17 cellular contexts compared by ENCODE assay signal in the genomic region with DNA sequence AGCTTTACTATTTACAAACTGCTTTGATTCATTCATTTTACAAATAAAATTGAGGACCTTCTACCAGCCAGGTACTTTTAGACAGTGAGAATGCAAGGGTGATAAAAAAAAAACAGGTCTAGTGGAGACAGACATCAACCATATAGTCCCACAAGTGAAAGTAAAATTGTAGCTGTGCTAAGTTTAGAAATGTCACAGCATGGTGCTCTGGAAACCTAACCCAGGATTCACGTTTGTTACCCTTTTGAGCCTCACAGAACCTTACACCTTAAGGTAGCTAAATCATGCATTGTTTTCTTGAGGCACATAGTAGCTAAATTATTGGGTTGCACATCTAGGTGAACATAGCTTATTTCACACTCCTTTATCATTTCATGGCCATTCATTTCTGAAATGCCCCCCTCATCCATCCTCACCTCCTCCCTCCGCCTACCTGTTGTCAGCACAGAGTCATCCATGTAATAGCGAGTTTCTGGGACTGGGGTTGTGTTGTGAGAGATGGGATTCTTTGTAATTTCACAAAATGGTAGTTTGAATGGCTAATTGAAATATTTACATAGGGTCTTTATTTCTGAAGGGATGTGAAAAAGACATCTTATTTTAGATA. TPM values are rescaled to one million over a fixed set of nuclear protein-coding genes. Genes with fewer than 3 reads are reported as not detected.
A peak's percentile ranks its signal among the peaks of the same experiment; 100 is the strongest.
DNase-seq lines count a peak whose midpoint lies in the region; ATAC-seq, FAIRE-seq and TF ChIP-seq lines count a peak whose summit lies in the region.
"Had no signal": no experiment of that assay in that cellular context is flagged by ENCODE, and none has a peak within 500 bp of the region (broad histone marks: within the 10 kb centered on the region; RNA-seq: fewer than 3 reads in every experiment).

No MANE protein-coding gene starts in this region.

- H3K9me3 Mint-ChIP-seq in CD4-positive, CD25-positive, alpha-beta regulatory T cell: no peaks in the 10 kb centered on the region
- no peaks in the 10 kb centered on the region for H3K9me3 Mint-ChIP-seq in activated naive CD4-positive, alpha-beta T cell treated with anti-CD3 and anti-CD28 coated beads, Interleukin-2, amount 50 U/mL, for 72 hours
- no peaks in the 10 kb centered on the region for H3K9me3 Mint-ChIP-seq in nephron progenitor cell
- H3K9me3 Mint-ChIP-seq: natural killer cell had no signal

- H3K36me3 Mint-ChIP-seq in CD4-positive, CD25-positive, alpha-beta regulatory T cell: peaks cover 33% of the 10 kb centered on the region
- peaks cover 16 to 38% of the 10 kb centered on the region in 2 donors for H3K36me3 Mint-ChIP-seq in activated naive CD4-positive, alpha-beta T cell treated with anti-CD3 and anti-CD28 coated beads, Interleukin-2, amount 50 U/mL, for 72 hours
- H3K36me3 Mint-ChIP-seq in nephron progenitor cell (ENCODE audit: low read depth): peaks cover 82% of the 10 kb centered on the region
- H3K36me3 Mint-ChIP-seq: natural killer cell had no signal

- H3K27ac Mint-ChIP-seq in CD4-positive, CD25-positive, alpha-beta regulatory T cell: peak overlapping the region; percentile 18 to 74 (median 55)
- H3K27ac Mint-ChIP-seq in activated naive CD4-positive, alpha-beta T cell treated with anti-CD3 and anti-CD28 coated beads, Interleukin-2, amount 50 U/mL, for 72 hours: peak overlapping the region; percentile 25 to 87
- no peak overlapping the region for H3K27ac Mint-ChIP-seq in nephron progenitor cell

- H3K27me3 Mint-ChIP-seq in CD4-positive, CD25-positive, alpha-beta regulatory T cell: no peaks in the 10 kb centered on the region
- H3K27me3 Mint-ChIP-seq in nephron progenitor cell (ENCODE audit: low read depth, poor library complexity): no peaks in the 10 kb centered on the region

- no peak for ATAC-seq in CD4-positive, CD25-positive, alpha-beta regulatory T cell (ENCODE audit: low read depth in 2 of 2)
- ATAC-seq in HG03095 (IDR thresholded peaks at IDR 0.05; ENCODE audit: unreplicated experiment) (peak; percentile 64), GM19035 (IDR thresholded peaks at IDR 0.05; ENCODE audit: unreplicated experiment) (no peak)
- peak; percentile 45 to 82 for ATAC-seq in activated naive CD4-positive, alpha-beta T cell treated with anti-CD3 and anti-CD28 coated beads, Interleukin-2, amount 50 U/mL, for 72 hours

- H3K36me3 ChIP-seq in CD4-positive, CD25-positive, alpha-beta regulatory T cell (ENCODE audit: control insufficient read depth, insufficient read depth, low read length): peaks cover 10% of the 10 kb centered on the region

- no peak overlapping the region for H3K4me3 ChIP-seq in CD4-positive, CD25-positive, alpha-beta regulatory T cell (ENCODE audit: low read depth, low read length)
- H3K4me3 ChIP-seq: BLaER1, thyroid gland had no signal

- peak overlapping the region in 2 of 4 donors; percentile 13 to 27 for H3K4me3 Mint-ChIP-seq in CD4-positive, CD25-positive, alpha-beta regulatory T cell
- no peak overlapping the region for H3K4me3 Mint-ChIP-seq in nephron progenitor cell
- H3K4me3 Mint-ChIP-seq: natural killer cell had no signal

- H3K27ac ChIP-seq in CD4-positive, CD25-positive, alpha-beta regulatory T cell (ENCODE audit: insufficient read depth, low read length, poor library complexity, severe bottlenecking): no peak overlapping the region
- H3K27ac ChIP-seq: BLaER1, HL-60, thyroid gland had no signal

- DNase-seq in CD4-positive, CD25-positive, alpha-beta regulatory T cell: peak in 1 of 3 donors; percentile 20
- DNase-seq in GM12892 (ENCODE audit: insufficient read length): no peak
- no peak for DNase-seq in activated naive CD4-positive, alpha-beta T cell treated with anti-CD3 and anti-CD28 coated beads, Interleukin-2, amount 50 U/mL, for 72 hours (ENCODE audit: low spot score in 2 of 2)
- DNase-seq in nephron progenitor cell: no peak
- DNase-seq in COLO668 (lab: John Stamatoyannopoulos, UW; ENCODE audit: unreplicated experiment): no peak
- DNase-seq in NCI-H146 treated with DMSO at 0.1 percent for 48 hours (lab: John Stamatoyannopoulos, UW; ENCODE audit: unreplicated experiment): no peak
- DNase-seq: activated CD4-positive, CD25-positive, alpha-beta regulatory T cell; effector CD4-positive, alpha-beta T cell; natural killer cell; NCI-H187 treated with DMSO at 0.1 percent for 48 hours; NCI-H524; thyroid gland had no signal

- H3K9me3 ChIP-seq in CD4-positive, CD25-positive, alpha-beta regulatory T cell (ENCODE audit: control insufficient read depth in 2 of 2, low read length in 2 of 2): no peaks in the 10 kb centered on the region
- H3K9me3 ChIP-seq: BLaER1, thyroid gland had no signal

- no peak for TF ChIP-seq CTCF in nephron progenitor cell (IDR thresholded peaks at IDR 0.05)

- FAIRE-seq in GM12892 (lab: Jason Lieb, UNC): peak; percentile 42
- FAIRE-seq: bronchial epithelial cell had no signal

- H3K4me1 Mint-ChIP-seq in CD4-positive, CD25-positive, alpha-beta regulatory T cell: peaks cover 14 to 47% (median 19%) of the 10 kb centered on the region in 4 donors
- peaks cover 5% of the 10 kb centered on the region for H3K4me1 Mint-ChIP-seq in nephron progenitor cell

- no peak for TF ChIP-seq POLR2A in GM12892 (IDR thresholded peaks at IDR 0.05; ENCODE audit: low read depth, low read length)

- H3K27me3 ChIP-seq in CD4-positive, CD25-positive, alpha-beta regulatory T cell (ENCODE audit: control insufficient read depth, insufficient read depth, low read length): no peaks in the 10 kb centered on the region
- H3K27me3 ChIP-seq: BLaER1, thyroid gland had no signal

- H3K4me1 ChIP-seq in CD4-positive, CD25-positive, alpha-beta regulatory T cell (ENCODE audit: control insufficient read depth, insufficient read depth, low read length, poor library complexity, severe bottlenecking): no peaks in the 10 kb centered on the region

RNA-seq across cellular contexts. Expression of a gene that starts 7.1 kb away (rescaled TPM):
- 20.4 TPM for total RNA-seq in CD4-positive, CD25-positive, alpha-beta regulatory T cell
- 10 to 100 TPM in 1 of 4 donors, 1 to 10 TPM in 3; 7.7 to 10.8 (median 8.7) TPM for polyA plus RNA-seq in CD4-positive, CD25-positive, alpha-beta regulatory T cell
- 38.1 TPM for polyA plus RNA-seq in GM12892 (2012; ENCODE audit: missing spikeins)
- total RNA-seq in activated naive CD4-positive, alpha-beta T cell treated with anti-CD3 and anti-CD28 coated beads, Interleukin-2, amount 50 U/mL, for 72 hours: 10 to 100 TPM; 30.1 to 44.1 TPM

Comparison
In these comparisons a context has a peak if more than half of its experiments do, and no peak if none do; other contexts are left out.
1. ATAC-seq: peak in HG03095 (single experiment) and activated naive CD4-positive, alpha-beta T cell treated with anti-CD3 and anti-CD28 coated beads, Interleukin-2, amount 50 U/mL, for 72 hours (2 of 2); none in CD4-positive, CD25-positive, alpha-beta regulatory T cell (0 of 2) and GM19035 (single experiment).